In genomic region chr3:134039161-134039862, GRCh38 we compare ENCODE assay signal across 11 cellular contexts. TPM values are rescaled to one million over a fixed set of nuclear protein-coding genes. Genes with fewer than 3 reads are reported as not detected.
DNase-seq lines count a peak whose midpoint lies in the region; ATAC-seq and TF ChIP-seq lines count a peak whose summit lies in the region.
"Had no signal": no experiment of that assay in that cellular context is flagged by ENCODE, and none has a peak within 500 bp of the region (broad histone marks: within the 10 kb centered on the region; RNA-seq: fewer than 3 reads in every experiment).

No MANE protein-coding gene starts in this region.

- H3K9me3 Mint-ChIP-seq in natural killer cell treated with Interleukin-12 subunit alpha and Interleukin-12 subunit beta and Interleukin-15 and Interleukin-18, amount 100 ng/mL, for 72 hours, result no peaks in the 10 kb centered on the region
- H3K9me3 Mint-ChIP-seq in natural killer cell, result no peaks in the 10 kb centered on the region

- no peak overlapping the region for H3K27ac Mint-ChIP-seq in natural killer cell treated with Interleukin-12 subunit alpha and Interleukin-12 subunit beta and Interleukin-15 and Interleukin-18, amount 100 ng/mL, for 72 hours
- no peak overlapping the region for H3K27ac Mint-ChIP-seq in natural killer cell
- H3K27ac Mint-ChIP-seq: B cell had no signal

- no peaks in the 10 kb centered on the region for H3K36me3 Mint-ChIP-seq in natural killer cell treated with Interleukin-12 subunit alpha and Interleukin-12 subunit beta and Interleukin-15 and Interleukin-18, amount 100 ng/mL, for 72 hours
- H3K36me3 Mint-ChIP-seq in natural killer cell, result no peaks in the 10 kb centered on the region

- no peaks in the 10 kb centered on the region for H3K9me3 ChIP-seq in colonic mucosa
- peaks cover 0 to 18% of the 10 kb centered on the region in 2 donors for H3K9me3 ChIP-seq in left lung
- H3K9me3 ChIP-seq: thoracic aorta had no signal

- H3K4me1 Mint-ChIP-seq in natural killer cell treated with Interleukin-12 subunit alpha and Interleukin-12 subunit beta and Interleukin-15 and Interleukin-18, amount 100 ng/mL, for 72 hours (ENCODE audit: low read depth in 2 of 2), result no peaks in the 10 kb centered on the region
- no peaks in the 10 kb centered on the region for H3K4me1 Mint-ChIP-seq in natural killer cell
- H3K4me1 Mint-ChIP-seq: B cell had no signal

- peak; percentile 40 to 65 for ATAC-seq in natural killer cell treated with Interleukin-12 subunit alpha and Interleukin-12 subunit beta and Interleukin-15 and Interleukin-18, amount 100 ng/mL, for 72 hours
- ATAC-seq in natural killer cell (no peak), left lung (peak; percentile 94), GM18505 (IDR thresholded peaks at IDR 0.05; ENCODE audit: unreplicated experiment) (no peak), HG03457 (IDR thresholded peaks at IDR 0.05; ENCODE audit: unreplicated experiment) (no peak), GM21619 (IDR thresholded peaks at IDR 0.05; ENCODE audit: unreplicated experiment) (no peak)

- DNase-seq in natural killer cell treated with Interleukin-12 subunit alpha and Interleukin-12 subunit beta and Interleukin-15 and Interleukin-18, amount 100 ng/mL, for 72 hours (ENCODE audit: low spot score), result no peak
- no peak for DNase-seq in natural killer cell
- DNase-seq in colonic mucosa, result peak; percentile 87
- no peak for DNase-seq in left lung
- DNase-seq in SHP77 treated with DMSO at 0.1 percent for 48 hours (lab: John Stamatoyannopoulos, UW), result no peak
- DNase-seq: NCI-H1105 had no signal

- H3K4me3 Mint-ChIP-seq in natural killer cell treated with Interleukin-12 subunit alpha and Interleukin-12 subunit beta and Interleukin-15 and Interleukin-18, amount 100 ng/mL, for 72 hours, result no peak overlapping the region
- no peak overlapping the region for H3K4me3 Mint-ChIP-seq in natural killer cell
- H3K4me3 Mint-ChIP-seq: B cell had no signal

- H3K27me3 ChIP-seq in colonic mucosa (no peaks in the 10 kb centered on the region), left lung (no peaks in the 10 kb centered on the region)

- H3K27me3 Mint-ChIP-seq in natural killer cell treated with Interleukin-12 subunit alpha and Interleukin-12 subunit beta and Interleukin-15 and Interleukin-18, amount 100 ng/mL, for 72 hours, result peaks cover 0 to 7% of the 10 kb centered on the region in 2 donors
- no peaks in the 10 kb centered on the region for H3K27me3 Mint-ChIP-seq in natural killer cell (ENCODE audit: low read depth in 2 of 2)

- H3K4me1 ChIP-seq in colonic mucosa (peaks cover 4% of the 10 kb centered on the region), left lung (no peaks in the 10 kb centered on the region)

- H3K4me3 ChIP-seq in colonic mucosa (no peak overlapping the region), left lung (no peak overlapping the region)
- H3K4me3 ChIP-seq: thoracic aorta had no signal

- H3K36me3 ChIP-seq in colonic mucosa (no peaks in the 10 kb centered on the region), left lung (no peaks in the 10 kb centered on the region)
- H3K36me3 ChIP-seq: thoracic aorta had no signal

- TF ChIP-seq CTCF in natural killer cell (IDR thresholded peaks at IDR 0.05) (no peak), colonic mucosa (IDR thresholded peaks at IDR 0.05) (no peak), left lung (IDR thresholded peaks at IDR 0.05) (peak; percentile 21)

- TF ChIP-seq POLR2A in GM18505 (IDR thresholded peaks at IDR 0.05; ENCODE audit: borderline replicate concordance, extremely low read depth, insufficient read depth, insufficient read length), result no peak

- H3K9ac ChIP-seq in colonic mucosa (ENCODE audit: low read depth in 2 of 2, low read length in 2 of 2), result no peak overlapping the region

- intact Hi-C loops in natural killer cell (cut with micrococcal nuclease) (no loop called here), colonic mucosa (cut with DNase I) (no loop called here), left lung (cut with DNase I) (no loop called here)

- H3K27ac ChIP-seq in colonic mucosa, result peak overlapping the region; percentile 83
- no peak overlapping the region for H3K27ac ChIP-seq in left lung
- H3K27ac ChIP-seq: thoracic aorta had no signal

RNA-seq across cellular contexts. Expression of gene SLCO2A1, which starts 9.6 kb away (rescaled TPM):
- total RNA-seq in natural killer cell treated with Interleukin-12 subunit alpha and Interleukin-12 subunit beta and Interleukin-15 and Interleukin-18, amount 100 ng/mL, for 72 hours, result not detected
- total RNA-seq in natural killer cell, result not detected
- 10 to 100 TPM; 26.3 to 34.8 TPM for total RNA-seq in colonic mucosa
- total RNA-seq in left lung, result 100 to 1,000 TPM; 169 to 180 TPM
- total RNA-seq: B cell had no signal

Comparison
In these comparisons a context has a peak if more than half of its experiments do, and no peak if none do; other contexts are left out.
1. ATAC-seq: peak in natural killer cell treated with Interleukin-12 subunit alpha and Interleukin-12 subunit beta and Interleukin-15 and Interleukin-18, amount 100 ng/mL, for 72 hours (2 of 2) and left lung (single experiment); none in natural killer cell (0 of 3), GM18505 (single experiment), HG03457 (single experiment) and GM21619 (single experiment).
2. CTCF ChIP-seq: peak in left lung (2 of 2); none in natural killer cell (single experiment) and colonic mucosa (single experiment).
3. RNA of gene SLCO2A1, which starts 9.6 kb away (total RNA-seq): 169 to 180 TPM in left lung and 26.3 to 34.8 TPM in colonic mucosa; not detected in natural killer cell treated with Interleukin-12 subunit alpha and Interleukin-12 subunit beta and Interleukin-15 and Interleukin-18, amount 100 ng/mL, for 72 hours and not detected in natural killer cell; every median in the first group is over 10 times any median in the second.